8 cellular contexts compared by ENCODE assay signal in the genomic region with DNA sequence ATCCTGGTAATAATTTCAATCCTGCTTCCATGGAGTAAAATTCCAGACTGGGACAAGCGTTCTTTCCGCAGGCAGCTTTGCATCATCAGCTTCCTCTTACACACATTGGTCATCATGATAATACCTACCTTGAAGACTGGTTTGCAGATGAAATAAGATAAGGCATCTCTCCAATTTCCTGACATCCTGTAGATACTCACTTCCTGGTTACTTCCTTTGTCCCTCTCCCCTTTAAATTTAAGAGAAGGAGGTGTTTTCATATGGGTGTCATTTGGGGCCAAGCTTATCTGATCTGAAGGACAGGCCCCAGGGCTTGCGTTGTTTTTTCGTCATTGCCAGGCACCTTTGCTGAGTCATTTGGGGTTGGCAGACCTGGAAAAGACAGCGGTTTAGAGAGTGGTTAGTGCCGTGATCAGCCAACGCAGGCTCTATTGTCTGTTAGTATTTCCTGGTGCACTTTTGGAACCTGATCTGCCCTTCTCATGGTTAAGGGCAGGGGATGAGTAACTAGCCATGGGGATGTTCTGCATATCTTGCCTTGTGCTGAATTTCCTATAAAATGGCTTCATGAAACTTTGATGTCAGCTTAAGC. TPM values are rescaled to one million over a fixed set of nuclear protein-coding genes. Genes with fewer than 3 reads are reported as not detected.
DNase-seq lines count a peak whose midpoint lies in the region; ATAC-seq, FAIRE-seq and TF ChIP-seq lines count a peak whose summit lies in the region.

No MANE protein-coding gene starts in this region.

- ATAC-seq in HG02763 (IDR thresholded peaks at IDR 0.05; ENCODE audit: unreplicated experiment) = no peak
- ATAC-seq in GM18511 (IDR thresholded peaks at IDR 0.05; ENCODE audit: unreplicated experiment) = no peak

- DNase-seq in GM12891 (ENCODE audit: insufficient read length, low spot score) = no peak
- DNase-seq in SHP77 (lab: John Stamatoyannopoulos, UW) = peak; percentile 27 to 49
- DNase-seq in adipocyte (ENCODE audit: low read depth) = peak; percentile 59
- peak; percentile 28 to 70 for DNase-seq in stimulated activated CD4-positive, alpha-beta T cell treated with anti-CD3 and anti-CD28 coated beads, Interleukin-12 subunit alpha, Interleukin-12 subunit beta, amount 100 ng/mL, for 24 hours (ENCODE audit: low read depth in 2 of 2)
- DNase-seq in NCI-H446 treated with DMSO at 0.1 percent for 48 hours (lab: John Stamatoyannopoulos, UW) = no peak
- no peak for DNase-seq in Ammon's horn (ENCODE audit: low spot score)

- no peak for TF ChIP-seq POLR2A in GM12891 (IDR thresholded peaks at IDR 0.05; ENCODE audit: low read depth, low read length)

- no peaks in the 10 kb centered on the region for H3K27me3 ChIP-seq in adipocyte (replicated peaks; ENCODE audit: control insufficient read depth, insufficient read depth, low read length)

- H3K4me1 ChIP-seq in adipocyte (ENCODE audit: control insufficient read depth, insufficient read depth, low read length) = peaks cover 16% of the 10 kb centered on the region

- H3K9me3 ChIP-seq in adipocyte (ENCODE audit: control insufficient read depth, low read length) = no peaks in the 10 kb centered on the region

- H3K36me3 ChIP-seq in adipocyte (ENCODE audit: control insufficient read depth, insufficient read depth, low read length, severe bottlenecking) = no peaks in the 10 kb centered on the region

- FAIRE-seq in GM12891 (lab: Jason Lieb, UNC) = peak; percentile 31

- H3K9ac ChIP-seq in adipocyte (ENCODE audit: low read length) = no peak overlapping the region

- no peak overlapping the region for H3K4me3 ChIP-seq in adipocyte (ENCODE audit: low read length)

TF ChIP-seq in GM12891, 5 proteins besides CTCF, POLR2A, EP300 and RAD21:
- TF ChIP-seq SPI1 (IDR thresholded peaks at IDR 0.05; ENCODE audit: low read depth, low read length) = no peak
- no peak for TF ChIP-seq PAX5 (IDR thresholded peaks at IDR 0.05; ENCODE audit: insufficient read depth, low read length, severe bottlenecking)
- no peak for TF ChIP-seq POLR2AphosphoS5 (IDR thresholded peaks at IDR 0.05; ENCODE audit: low read depth, low read length)
- no peak for TF ChIP-seq POU2F2 (IDR thresholded peaks at IDR 0.05; ENCODE audit: low read depth, low read length)
- TF ChIP-seq TAF1 (IDR thresholded peaks at IDR 0.05; ENCODE audit: low read depth, low read length) = no peak

RNA-seq across cellular contexts. Expression of a gene that starts 24.1 kb away (rescaled TPM):
- 23.0 TPM for polyA plus RNA-seq in GM12891 (2012; ENCODE audit: low read depth, missing spikeins)

Comparison
In these comparisons a context has a peak if more than half of its experiments do, and no peak if none do; other contexts are left out.
1. DNase-seq: peak in SHP77 (2 of 2), adipocyte (single experiment) and stimulated activated CD4-positive, alpha-beta T cell treated with anti-CD3 and anti-CD28 coated beads, Interleukin-12 subunit alpha, Interleukin-12 subunit beta, amount 100 ng/mL, for 24 hours (2 of 2); none in GM12891 (single experiment), NCI-H446 treated with DMSO at 0.1 percent for 48 hours (single experiment) and Ammon's horn (single experiment).